22 cellular contexts compared by ENCODE assay signal in the genomic region with DNA sequence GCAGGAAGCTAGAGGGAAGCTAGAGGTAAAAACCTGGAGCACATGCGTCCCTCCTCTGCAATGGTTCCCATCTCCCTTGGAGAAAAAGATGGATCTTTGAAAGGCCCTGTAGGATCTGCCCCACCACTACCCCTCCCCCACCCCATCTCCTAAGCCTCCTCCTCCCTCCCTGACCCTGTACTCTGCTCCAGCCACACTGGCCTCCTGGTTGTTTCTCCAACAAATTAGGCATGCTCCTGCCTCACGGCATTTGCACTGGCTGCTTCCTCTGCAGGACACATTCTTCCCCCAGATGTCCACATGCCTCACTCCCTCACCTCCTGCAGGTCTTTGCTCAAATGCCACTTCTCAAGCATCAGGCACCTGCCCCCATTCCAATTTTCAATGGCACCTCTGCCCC.
"Had no signal": no experiment of that assay in that cellular context is flagged by ENCODE, and none has a peak within 500 bp of the region (broad histone marks: within the 10 kb centered on the region; RNA-seq: fewer than 3 reads in every experiment).

No MANE protein-coding gene starts in this region.

- ATAC-seq: activated CD4-positive, CD25-positive, alpha-beta regulatory T cell treated with anti-CD3 and anti-CD28 coated beads, Interleukin-2, amount 50 U/mL, for 24 hours; activated CD8-positive, alpha-beta memory T cell treated with anti-CD3 and anti-CD28 coated beads, Interleukin-2, amount 10 ng/mL, durations not matched to agents 7 days and 5 days; activated CD8-positive, alpha-beta T cell treated with anti-CD3 and anti-CD28 coated beads for 36 hours; gastroesophageal sphincter; heart left ventricle; left cardiac atrium; stimulated activated naive B cell treated with anti-CD40 and anti-IgM and Interleukin-4, amounts not matched to agents 10 μg/mL and 1 μg/mL and 100 μg/mL, for 72 hours had no signal

- DNase-seq: activated CD4-positive, alpha-beta T cell treated with anti-CD3 and anti-CD28 coated beads, Interleukin-2, amount 10 ng/mL, durations not matched to agents 24 days and 14 days; activated CD8-positive, alpha-beta memory T cell treated with anti-CD3 and anti-CD28 coated beads, Interleukin-2, amount 10 ng/mL, durations not matched to agents 7 days and 5 days; activated CD8-positive, alpha-beta T cell treated with anti-CD3 and anti-CD28 coated beads for 36 hours; activated effector memory CD4-positive, alpha-beta T cell treated with anti-CD3 and anti-CD28 coated beads, Interleukin-2, amount 50 U/mL, for 16 hours; activated naive CD4-positive, alpha-beta T cell treated with anti-CD3 and anti-CD28 coated beads, Interleukin-2, amount 10 ng/mL, durations not matched to agents 7 days and 5 days; activated T-cell treated with anti-CD3 and anti-CD28 coated beads for 4 hours; amygdala; cerebellar nuclear complex; cortex of kidney; left cardiac atrium; retina; stimulated activated CD4-positive, alpha-beta T cell treated with anti-CD3 and anti-CD28 coated beads, Interleukin-2, amount 100 ng/mL, for 48 hours; stimulated activated CD8-positive, alpha-beta memory T cell treated with anti-CD3 and anti-CD28 coated beads, Interleukin-4, amount 100 ng/mL, for 48 hours; stimulated activated naive B cell treated with anti-CD40 and anti-IgM and Interleukin-4, amounts not matched to agents 10 μg/mL and 1 μg/mL and 100 μg/mL, for 72 hours; transverse colon had no signal

- H3K4me3 ChIP-seq: gastroesophageal sphincter, heart left ventricle, transverse colon, vagina had no signal

- H3K27me3 Mint-ChIP-seq: activated CD8-positive, alpha-beta T cell treated with anti-CD3 and anti-CD28 coated beads for 36 hours had no signal

- H3K27me3 ChIP-seq: gastroesophageal sphincter, heart left ventricle, transverse colon, vagina had no signal

- H3K9me3 ChIP-seq: gastroesophageal sphincter, heart left ventricle, transverse colon, vagina had no signal

- H3K9me3 Mint-ChIP-seq: activated CD4-positive, alpha-beta T cell treated with anti-CD3 and anti-CD28 coated beads, Interleukin-2, amount 10 ng/mL, durations not matched to agents 24 days and 14 days; activated CD8-positive, alpha-beta T cell treated with anti-CD3 and anti-CD28 coated beads for 36 hours; activated naive CD4-positive, alpha-beta T cell treated with anti-CD3 and anti-CD28 coated beads, Interleukin-2, amount 10 ng/mL, durations not matched to agents 7 days and 5 days; endodermal cell; memory B cell; stimulated activated naive B cell treated with anti-CD40 and anti-IgM and Interleukin-4, amounts not matched to agents 10 μg/mL and 1 μg/mL and 100 μg/mL, for 72 hours had no signal

- H3K36me3 ChIP-seq: gastroesophageal sphincter, heart left ventricle, transverse colon, vagina had no signal

- H3K36me3 Mint-ChIP-seq: activated CD8-positive, alpha-beta memory T cell treated with anti-CD3 and anti-CD28 coated beads, Interleukin-2, amount 10 ng/mL, durations not matched to agents 7 days and 5 days; activated naive CD4-positive, alpha-beta T cell treated with anti-CD3 and anti-CD28 coated beads, Interleukin-2, amount 10 ng/mL, durations not matched to agents 7 days and 5 days; memory B cell; stimulated activated naive B cell treated with anti-CD40 and anti-IgM and Interleukin-4, amounts not matched to agents 10 μg/mL and 1 μg/mL and 100 μg/mL, for 72 hours had no signal

- H3K27ac Mint-ChIP-seq: activated CD4-positive, alpha-beta T cell treated with anti-CD3 and anti-CD28 coated beads, Interleukin-2, amount 10 ng/mL, durations not matched to agents 24 days and 14 days; activated CD8-positive, alpha-beta memory T cell treated with anti-CD3 and anti-CD28 coated beads, Interleukin-2, amount 10 ng/mL, durations not matched to agents 7 days and 5 days; activated CD8-positive, alpha-beta T cell treated with anti-CD3 and anti-CD28 coated beads for 36 hours; activated naive CD4-positive, alpha-beta T cell treated with anti-CD3 and anti-CD28 coated beads, Interleukin-2, amount 10 ng/mL, durations not matched to agents 7 days and 5 days; endodermal cell; memory B cell; progenitor cell of endocrine pancreas; stimulated activated naive B cell treated with anti-CD40 and anti-IgM and Interleukin-4, amounts not matched to agents 10 μg/mL and 1 μg/mL and 100 μg/mL, for 72 hours had no signal

- H3K4me3 Mint-ChIP-seq: activated CD4-positive, alpha-beta T cell treated with anti-CD3 and anti-CD28 coated beads, Interleukin-2, amount 10 ng/mL, durations not matched to agents 24 days and 14 days; activated CD8-positive, alpha-beta memory T cell treated with anti-CD3 and anti-CD28 coated beads, Interleukin-2, amount 10 ng/mL, durations not matched to agents 7 days and 5 days; activated CD8-positive, alpha-beta T cell treated with anti-CD3 and anti-CD28 coated beads for 36 hours; activated naive CD4-positive, alpha-beta T cell treated with anti-CD3 and anti-CD28 coated beads, Interleukin-2, amount 10 ng/mL, durations not matched to agents 7 days and 5 days; endodermal cell; memory B cell; stimulated activated naive B cell treated with anti-CD40 and anti-IgM and Interleukin-4, amounts not matched to agents 10 μg/mL and 1 μg/mL and 100 μg/mL, for 72 hours had no signal

- H3K27ac ChIP-seq: gastroesophageal sphincter, heart left ventricle, transverse colon, vagina had no signal
